ENCODE assay signal across 8 cellular contexts in the genomic region with DNA sequence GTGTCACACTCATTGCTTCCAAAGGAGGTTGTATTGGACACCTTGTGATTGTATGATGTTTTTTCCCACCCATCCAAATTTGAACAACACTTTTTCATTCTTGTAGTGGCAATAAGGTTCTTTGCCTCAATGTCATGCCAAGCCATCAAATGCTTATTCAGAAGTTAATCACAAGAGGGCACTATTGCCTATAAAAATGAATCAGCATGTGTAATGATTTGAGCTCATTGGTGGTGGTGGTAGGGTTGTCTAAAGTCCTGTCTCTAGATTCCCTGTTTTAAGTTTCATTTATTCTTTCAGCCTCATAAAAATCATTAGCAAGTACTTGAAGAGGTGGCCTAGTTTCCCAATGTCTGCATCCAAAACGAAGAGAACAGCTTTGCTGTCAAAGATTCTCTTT. TPM values are rescaled to one million over a fixed set of nuclear protein-coding genes. Genes with fewer than 3 reads are reported as not detected.
A peak's percentile ranks its signal among the peaks of the same experiment; 100 is the strongest.
DNase-seq lines count a peak whose midpoint lies in the region; ATAC-seq and TF ChIP-seq lines count a peak whose summit lies in the region.

No MANE protein-coding gene starts in this region.

- H3K27ac ChIP-seq in mammary epithelial cell (ENCODE audit: insufficient read depth, low read depth, low read length), result no peak overlapping the region
- H3K27ac ChIP-seq in neural progenitor cell, result no peak overlapping the region
- no peak overlapping the region for H3K27ac ChIP-seq in spleen

- no peak overlapping the region for H3K27ac Mint-ChIP-seq in neural progenitor cell
- no peak overlapping the region for H3K27ac Mint-ChIP-seq in activated CD4-positive, alpha-beta T cell treated with anti-CD3 and anti-CD28 coated beads for 36 hours

- peaks cover 8% of the 10 kb centered on the region for H3K36me3 Mint-ChIP-seq in neural progenitor cell
- H3K36me3 Mint-ChIP-seq in activated CD4-positive, alpha-beta T cell treated with anti-CD3 and anti-CD28 coated beads for 36 hours (ENCODE audit: low read depth), result no peaks in the 10 kb centered on the region

- TF ChIP-seq POLR2A in spleen (IDR thresholded peaks at IDR 0.05), result no peak

- intact Hi-C loops in mammary epithelial cell (cut with micrococcal nuclease) (no loop called here), spleen (cut with DNase I; ENCODE audit: low total_unique reads) (no loop called here)
- intact Hi-C loops in activated CD4-positive, alpha-beta T cell treated with anti-CD3 and anti-CD28 coated beads for 36 hours (cut with DNase I, micrococcal nuclease), result loop anchor here in 1 of 2 experiments (2.0 kb wide), 1 partner anchor 685 kb away; no protein-coding TSS in a partner anchor

- H3K9me3 ChIP-seq in Loucy (ENCODE audit: insufficient read depth, low read depth, low read length) (no peaks in the 10 kb centered on the region), mammary epithelial cell (replicated peaks; ENCODE audit: insufficient read depth, low read length) (no peaks in the 10 kb centered on the region), neural progenitor cell (ENCODE audit: low read depth) (no peaks in the 10 kb centered on the region), spleen (no peaks in the 10 kb centered on the region)

- POLR2A ChIA-PET in activated CD4-positive, alpha-beta T cell treated with anti-CD3 and anti-CD28 coated beads for 36 hours (lab: Charles Lee), result no interaction called here

- ATAC-seq in HG02884 (IDR thresholded peaks at IDR 0.05; ENCODE audit: unreplicated experiment), result no peak
- no peak for ATAC-seq in activated CD4-positive, alpha-beta T cell treated with anti-CD3 and anti-CD28 coated beads for 36 hours

- H3K27me3 ChIP-seq in Loucy (ENCODE audit: insufficient read depth, low read length, poor library complexity, severe bottlenecking) (no peaks in the 10 kb centered on the region), mammary epithelial cell (ENCODE audit: insufficient read depth, low read length) (peaks cover 3% of the 10 kb centered on the region), neural progenitor cell (no peaks in the 10 kb centered on the region), spleen (replicated peaks in 1 of 7) (no peaks in the 10 kb centered on the region)

- CTCF ChIA-PET in mammary epithelial cell (lab: Charles Lee; ENCODE audit: low non-redundant PET), result interaction anchor here (0.6 to 0.9 kb wide), 4 partner anchors 47 to 787 kb away, joined by 3 to 5 read pairs (median 4); no protein-coding TSS in a partner anchor
- CTCF ChIA-PET in activated CD4-positive, alpha-beta T cell treated with anti-CD3 and anti-CD28 coated beads for 36 hours (lab: Charles Lee), result interaction anchor here (1.1 kb wide), 1 partner anchor 1192 kb away, joined by 3 read pairs; no protein-coding TSS in a partner anchor

- BruUV-seq in mammary epithelial cell (replicated peaks; lab: Mats Ljungman, UMichigan), result no TSS peak

- H3K9ac ChIP-seq in Loucy (ENCODE audit: low read depth, low read length, poor library complexity, severe bottlenecking) (no peak overlapping the region), mammary epithelial cell (ENCODE audit: insufficient read depth, low read length) (no peak overlapping the region), neural progenitor cell (no peak overlapping the region)

- H3K9me2 ChIP-seq in Loucy (replicated peaks; ENCODE audit: low read depth, low read length), result no peaks in the 10 kb centered on the region

- H3K36me3 ChIP-seq in Loucy (ENCODE audit: insufficient read depth, low read length) (no peaks in the 10 kb centered on the region), mammary epithelial cell (ENCODE audit: insufficient read depth, low read length) (peaks cover 1% of the 10 kb centered on the region), neural progenitor cell (no peaks in the 10 kb centered on the region), spleen (no peaks in the 10 kb centered on the region)

- 36% methylated on average over 1 of the region's 1 CpG for WGBS in mammary epithelial cell (ENCODE audit: low coverage, missing lambda C conversion rate)
- 13 to 47% (median 23%) methylated on average over 1 of the region's 1 CpG for WGBS in spleen, 5 donors

- in situ Hi-C loops in ACHN (cut with HindIII; ENCODE audit: low pct_ligation_motif_present, low pct_unique_long_range_greater_than_20kb, low sequenced_read_pairs), result no loop called here
- in situ Hi-C loops in GM13976 (cut with MboI; ENCODE audit: low sequenced_read_pairs, unreplicated experiment), result loop anchor here (25.0 kb wide), 1 partner anchor 688 kb away; no protein-coding TSS in a partner anchor
- in situ Hi-C loops in mammary epithelial cell (cut with MboI; ENCODE audit: low sequenced_read_pairs in 2 of 2), result no loop called here

- dilution Hi-C loops in mammary epithelial cell (cut with HindIII; ENCODE audit: low sequenced_read_pairs), result no loop called here

- no peak overlapping the region for H3K4me3 Mint-ChIP-seq in neural progenitor cell
- no peak overlapping the region for H3K4me3 Mint-ChIP-seq in activated CD4-positive, alpha-beta T cell treated with anti-CD3 and anti-CD28 coated beads for 36 hours

- no peak overlapping the region for H3K4me2 ChIP-seq in Loucy (ENCODE audit: low read depth, low read length, poor library complexity, severe bottlenecking)
- H3K4me2 ChIP-seq in mammary epithelial cell (ENCODE audit: insufficient read depth, low read depth, low read length), result no peak overlapping the region
- H3K4me2 ChIP-seq in neural progenitor cell, result no peak overlapping the region

- no peaks in the 10 kb centered on the region for H3K4me1 ChIP-seq in Loucy (ENCODE audit: insufficient read depth, low read length, poor library complexity, severe bottlenecking)
- H3K4me1 ChIP-seq in mammary epithelial cell (ENCODE audit: insufficient read depth, low read length), result no peaks in the 10 kb centered on the region
- H3K4me1 ChIP-seq in neural progenitor cell, result peaks cover 8% of the 10 kb centered on the region
- no peaks in the 10 kb centered on the region for H3K4me1 ChIP-seq in spleen

- TF ChIP-seq CTCF in GM13976 (IDR thresholded peaks at IDR 0.05; ENCODE audit: borderline replicate concordance, control extremely low read depth, extremely low read depth, insufficient read depth, missing control alignments) (peak; percentile 36), Loucy (conservative IDR thresholded peaks at IDR 0.05; ENCODE audit: low read length) (peak; percentile 44), mammary epithelial cell (conservative IDR thresholded peaks at IDR 0.05 in 1 of 2, IDR thresholded peaks at IDR 0.05 in 1 of 2; ENCODE audit: extremely low read depth in 1 of 2, insufficient read depth in 1 of 2, low read depth in 1 of 2, low read length in 2 of 2) (peak; percentile 44 to 53), neural progenitor cell (IDR thresholded peaks at IDR 0.05) (peak; percentile 66), spleen (IDR thresholded peaks at IDR 0.05 in 8 of 11, conservative IDR thresholded peaks at IDR 0.05 in 3 of 11) (no peak)

- H3K79me2 ChIP-seq in Loucy (ENCODE audit: insufficient read depth, low read length) (no peaks in the 10 kb centered on the region), mammary epithelial cell (ENCODE audit: insufficient read depth, low read length) (no peaks in the 10 kb centered on the region), neural progenitor cell (ENCODE audit: low read depth) (no peaks in the 10 kb centered on the region)

- DNase-seq in ACHN (peak; percentile 42), GM13976 (ENCODE audit: low spot score) (peak; percentile 3), mammary epithelial cell (peak; percentile 19), neural progenitor cell (ENCODE audit: low spot score) (peak; percentile 54), spleen (no peak)
- no peak for DNase-seq in activated CD4-positive, alpha-beta T cell treated with anti-CD3 and anti-CD28 coated beads for 36 hours

- peaks cover 3% of the 10 kb centered on the region for H3K4me1 Mint-ChIP-seq in neural progenitor cell
- no peaks in the 10 kb centered on the region for H3K4me1 Mint-ChIP-seq in activated CD4-positive, alpha-beta T cell treated with anti-CD3 and anti-CD28 coated beads for 36 hours

- H2AFZ ChIP-seq in Loucy (ENCODE audit: low read length), result no peak overlapping the region
- H2AFZ ChIP-seq in mammary epithelial cell (ENCODE audit: low read depth, low read length), result no peak overlapping the region
- peak overlapping the region; percentile 72 for H2AFZ ChIP-seq in neural progenitor cell (replicated peaks)

- no peaks in the 10 kb centered on the region for H3K9me3 Mint-ChIP-seq in neural progenitor cell
- H3K9me3 Mint-ChIP-seq in activated CD4-positive, alpha-beta T cell treated with anti-CD3 and anti-CD28 coated beads for 36 hours (ENCODE audit: low read depth), result no peaks in the 10 kb centered on the region

- no peaks in the 10 kb centered on the region for H4K20me1 ChIP-seq in Loucy (ENCODE audit: insufficient read depth, low read length, poor library complexity, severe bottlenecking)
- H4K20me1 ChIP-seq in mammary epithelial cell (ENCODE audit: insufficient read depth, low read length), result no peaks in the 10 kb centered on the region
- no peaks in the 10 kb centered on the region for H4K20me1 ChIP-seq in neural progenitor cell (ENCODE audit: low read depth)

- H3F3A ChIP-seq in Loucy (ENCODE audit: low read depth) (no peaks in the 10 kb centered on the region), neural progenitor cell (ENCODE audit: low read depth) (peaks cover 4% of the 10 kb centered on the region)

- no peak overlapping the region for H3K4me3 ChIP-seq in Loucy (ENCODE audit: low read length, poor library complexity, severe bottlenecking)
- H3K4me3 ChIP-seq in mammary epithelial cell (replicated peaks in 1 of 3; ENCODE audit: insufficient read depth in 1 of 3, low read depth in 2 of 3, low read length in 3 of 3), result no peak overlapping the region
- H3K4me3 ChIP-seq in neural progenitor cell, result no peak overlapping the region
- H3K4me3 ChIP-seq in spleen, result no peak overlapping the region

- no peaks in the 10 kb centered on the region for H3K27me3 Mint-ChIP-seq in neural progenitor cell (ENCODE audit: insufficient read depth, low read depth)
- H3K27me3 Mint-ChIP-seq in activated CD4-positive, alpha-beta T cell treated with anti-CD3 and anti-CD28 coated beads for 36 hours, result no peaks in the 10 kb centered on the region

RNA-seq across cellular contexts. Expression of a gene that starts 37.0 kb away (rescaled TPM):
- total RNA-seq in mammary epithelial cell (not detected), neural progenitor cell (ENCODE audit: low replicate concordance) (70.1 and 102 TPM in 2 replicates), spleen (under 1 TPM in 1 of 7 donors, not detected in 6; 0.33 TPM)
- polyA plus RNA-seq in mammary epithelial cell (not detected), spleen (not detected)
- not detected for polyA minus RNA-seq in mammary epithelial cell
- total RNA-seq in activated CD4-positive, alpha-beta T cell treated with anti-CD3 and anti-CD28 coated beads for 36 hours, result not detected

Comparison
In these comparisons a context has a peak if more than half of its experiments do, and no peak if none do; other contexts are left out.
1. DNase-seq: peak in ACHN (single experiment), GM13976 (single experiment), mammary epithelial cell (single experiment) and neural progenitor cell (single experiment); none in spleen (single experiment) and activated CD4-positive, alpha-beta T cell treated with anti-CD3 and anti-CD28 coated beads for 36 hours (single experiment).
2. CTCF ChIP-seq: peak in GM13976 (single experiment), Loucy (single experiment), mammary epithelial cell (2 of 2) and neural progenitor cell (single experiment); none in spleen (0 of 11).
3. RNA of a gene that starts 37.0 kb away (total RNA-seq): 70.1 to 102 TPM in neural progenitor cell; not detected in mammary epithelial cell, 0.33 TPM in spleen and not detected in activated CD4-positive, alpha-beta T cell treated with anti-CD3 and anti-CD28 coated beads for 36 hours; every median in the first group is over 10 times any median in the second.